In the genomic region with DNA sequence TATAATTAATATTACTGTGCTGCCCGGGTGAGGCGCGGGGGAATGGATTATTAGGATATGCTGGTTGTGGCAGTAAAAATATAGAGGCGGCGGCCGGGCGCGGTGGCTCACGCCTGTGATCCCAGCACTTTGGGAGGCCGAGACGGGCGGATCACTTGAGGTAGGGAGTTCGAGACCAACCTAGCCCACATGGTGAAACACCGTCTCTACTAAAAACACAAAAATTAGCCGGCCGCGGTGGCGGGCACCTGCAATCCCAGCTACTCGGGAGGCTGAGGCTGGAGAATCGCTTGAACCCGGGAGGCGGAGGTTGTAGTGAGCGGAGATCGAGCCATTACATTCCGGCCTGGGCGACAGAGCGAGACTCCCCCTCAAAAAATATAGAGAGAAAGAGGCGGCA, we compare ENCODE assay signal across 1 cellular context.
TF ChIP-seq lines count a peak whose summit lies in the region.

No MANE protein-coding gene starts in this region.

TF ChIP-seq in HepG2, 621 proteins besides CTCF, POLR2A, EP300 and RAD21:
- TF ChIP-seq, protein P1, sequence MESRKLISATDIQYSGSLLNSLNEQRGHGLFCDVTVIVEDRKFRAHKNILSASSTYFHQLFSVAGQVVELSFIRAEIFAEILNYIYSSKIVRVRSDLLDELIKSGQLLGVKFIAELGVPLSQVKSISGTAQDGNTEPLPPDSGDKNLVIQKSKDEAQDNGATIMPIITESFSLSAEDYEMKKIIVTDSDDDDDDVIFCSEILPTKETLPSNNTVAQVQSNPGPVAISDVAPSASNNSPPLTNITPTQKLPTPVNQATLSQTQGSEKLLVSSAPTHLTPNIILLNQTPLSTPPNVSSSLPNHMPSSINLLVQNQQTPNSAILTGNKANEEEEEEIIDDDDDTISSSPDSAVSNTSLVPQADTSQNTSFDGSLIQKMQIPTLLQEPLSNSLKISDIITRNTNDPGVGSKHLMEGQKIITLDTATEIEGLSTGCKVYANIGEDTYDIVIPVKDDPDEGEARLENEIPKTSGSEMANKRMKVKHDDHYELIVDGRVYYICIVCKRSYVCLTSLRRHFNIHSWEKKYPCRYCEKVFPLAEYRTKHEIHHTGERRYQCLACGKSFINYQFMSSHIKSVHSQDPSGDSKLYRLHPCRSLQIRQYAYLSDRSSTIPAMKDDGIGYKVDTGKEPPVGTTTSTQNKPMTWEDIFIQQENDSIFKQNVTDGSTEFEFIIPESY (CRISPR knock-in tag; IDR thresholded peaks at IDR 0.05): 0 out of 2 replicates have a peak, but pooled peaks have one; percentile 27
- peak; percentile 73 for TF ChIP-seq ZBTB38 (CRISPR knock-in tag; IDR thresholded peaks at IDR 0.05)
- TF ChIP-seq PRPF4 (IDR thresholded peaks at IDR 0.05; ENCODE audit: low read depth, low read length, poor library complexity, severe bottlenecking): peak; percentile 59
TF ChIP-seq in HepG2: peak in this region for 3; not testable (repeated sequence) for 618.
